1 cellular context compared by ENCODE assay signal in genomic region chr1:16513412-16514106, GRCh38.
A peak's percentile ranks its signal among the peaks of the same experiment; 100 is the strongest.
TF ChIP-seq lines count a peak whose summit lies in the region.
"Not testable (repeated sequence)": the region's sequence is repeated elsewhere in the genome, so short reads cannot be mapped to it uniquely, and the experiment has no call there.

No MANE protein-coding gene starts in this region.

TF ChIP-seq in HepG2, 621 proteins besides CTCF, POLR2A, EP300 and RAD21 (continued from another document and continues in another):
- TF ChIP-seq TOE1 (CRISPR knock-in tag; IDR thresholded peaks at IDR 0.05) (peak; percentile 94), NR2F6 (IDR thresholded peaks at IDR 0.05) (peak; percentile 41; the same call in 1 of the 2 replicates), ZNF121 (CRISPR knock-in tag; IDR thresholded peaks at IDR 0.05) (0 out of 2 replicates have a peak, but pooled peaks have one; percentile 30), ZNF329 (CRISPR knock-in tag; IDR thresholded peaks at IDR 0.05; ENCODE audit: low read depth) (peak; percentile 29; the same call in 1 of the 2 replicates), ISL2 (CRISPR knock-in tag; IDR thresholded peaks at IDR 0.05) (peak; percentile 65), TARDBP (CRISPR knock-in tag; IDR thresholded peaks at IDR 0.05) (peak; percentile 80; the same call in 1 of the 2 replicates), KLF16 (CRISPR knock-in tag; IDR thresholded peaks at IDR 0.05) (peak in 1 of 2 experiments; percentile 91; a peak in 2 of 4 replicates), MYPOP (CRISPR knock-in tag; IDR thresholded peaks at IDR 0.05) (peak; percentile 74), GFI1 (CRISPR knock-in tag; IDR thresholded peaks at IDR 0.05; ENCODE audit: borderline replicate concordance) (peak; percentile 58; the same call in 1 of the 2 replicates), TFE3 (CRISPR knock-in tag; IDR thresholded peaks at IDR 0.05) (0 out of 2 replicates have a peak, but pooled peaks have one; percentile 10), HOXA9 (CRISPR knock-in tag; IDR thresholded peaks at IDR 0.05; ENCODE audit: borderline replicate concordance) (peak; percentile 75; the same call in 1 of the 2 replicates), ZC3H4 (CRISPR knock-in tag; IDR thresholded peaks at IDR 0.05; ENCODE audit: borderline replicate concordance) (peak; percentile 88), ZNF777 (CRISPR knock-in tag; IDR thresholded peaks at IDR 0.05) (peak; percentile 33; the same call in 1 of the 2 replicates), ZNF614 (CRISPR knock-in tag; IDR thresholded peaks at IDR 0.05; ENCODE audit: borderline replicate concordance) (peak; percentile 77; the same call in 1 of the 2 replicates), THAP11 (CRISPR knock-in tag; IDR thresholded peaks at IDR 0.05) (peak; percentile 36; the same call in 1 of the 2 replicates), ZNF362 (CRISPR knock-in tag; IDR thresholded peaks at IDR 0.05; ENCODE audit: borderline replicate concordance) (peak; percentile 57; the same call in 1 of the 2 replicates), POGK (CRISPR knock-in tag; conservative IDR thresholded peaks at IDR 0.05) (peak; percentile 51; the same call in 1 of the 2 replicates), NAIF1 (CRISPR knock-in tag; IDR thresholded peaks at IDR 0.05; ENCODE audit: borderline replicate concordance) (peak; percentile 66; the same call in 1 of the 2 replicates), POLR2G (IDR thresholded peaks at IDR 0.05; ENCODE audit: low read depth, low read length) (peak; percentile 90), MEIS1 (CRISPR knock-in tag; IDR thresholded peaks at IDR 0.05; ENCODE audit: borderline replicate concordance) (0 out of 2 replicates have a peak, but pooled peaks have one; percentile 40), JDP2 (CRISPR knock-in tag; IDR thresholded peaks at IDR 0.05; ENCODE audit: borderline replicate concordance) (0 out of 2 replicates have a peak, but pooled peaks have one; percentile 34), NR2C2 (CRISPR knock-in tag; IDR thresholded peaks at IDR 0.05; ENCODE audit: borderline replicate concordance) (peak; percentile 58; the same call in 1 of the 2 replicates), ZNF761 (CRISPR knock-in tag; conservative IDR thresholded peaks at IDR 0.05) (peak; percentile 71; the same call in 1 of the 2 replicates), HDAC2 (CRISPR knock-in tag; IDR thresholded peaks at IDR 0.05) (0 out of 2 replicates have a peak, but pooled peaks have one; percentile 16), KLF9 (CRISPR knock-in tag; IDR thresholded peaks at IDR 0.05; ENCODE audit: low read depth) (peak; percentile 66; the same call in 1 of the 2 replicates), ZNF784 (CRISPR knock-in tag; IDR thresholded peaks at IDR 0.05; ENCODE audit: borderline replicate concordance) (0 out of 2 replicates have a peak, but pooled peaks have one; percentile 72), GLI4 (CRISPR knock-in tag; IDR thresholded peaks at IDR 0.05; ENCODE audit: borderline replicate concordance) (0 out of 2 replicates have a peak, but pooled peaks have one; percentile 34), ARID5B (CRISPR knock-in tag; IDR thresholded peaks at IDR 0.05) (peak; percentile 49; the same call in 1 of the 2 replicates), ZNF124 (CRISPR knock-in tag; IDR thresholded peaks at IDR 0.05) (peak; percentile 66; the same call in 1 of the 2 replicates), TFDP1 (CRISPR knock-in tag; IDR thresholded peaks at IDR 0.05; ENCODE audit: borderline replicate concordance) (peak; percentile 31; the same call in 1 of the 2 replicates), SAFB2 (CRISPR knock-in tag; IDR thresholded peaks at IDR 0.05; ENCODE audit: borderline replicate concordance, low read depth) (0 out of 2 replicates have a peak, but pooled peaks have one; percentile 38), ZNF780A (CRISPR knock-in tag; IDR thresholded peaks at IDR 0.05) (0 out of 2 replicates have a peak, but pooled peaks have one; percentile 59), HMGXB3 (CRISPR knock-in tag; IDR thresholded peaks at IDR 0.05; ENCODE audit: borderline replicate concordance) (peak; percentile 79; the same call in 1 of the 2 replicates), YEATS4 (CRISPR knock-in tag; IDR thresholded peaks at IDR 0.05; ENCODE audit: borderline replicate concordance) (peak; percentile 60; the same call in 1 of the 2 replicates), GATA4 (IDR thresholded peaks at IDR 0.05; ENCODE audit: borderline replicate concordance, low read depth) (peak; percentile 94), FOXP4 (CRISPR knock-in tag; IDR thresholded peaks at IDR 0.05) (peak; percentile 48), ZNF562 (CRISPR knock-in tag; IDR thresholded peaks at IDR 0.05; ENCODE audit: borderline replicate concordance) (peak; percentile 53; the same call in 1 of the 2 replicates), ZNF350 (CRISPR knock-in tag; IDR thresholded peaks at IDR 0.05; ENCODE audit: borderline replicate concordance, low read depth) (peak; percentile 68; the same call in 1 of the 2 replicates), CBX5 (CRISPR knock-in tag; IDR thresholded peaks at IDR 0.05; ENCODE audit: borderline replicate concordance) (peak; percentile 9; the same call in 1 of the 2 replicates), RXRA (CRISPR knock-in tag; IDR thresholded peaks at IDR 0.05) (0 out of 2 replicates have a peak, but pooled peaks have one; percentile 42)
- TF ChIP-seq NR2F6 (CRISPR knock-in tag; IDR thresholded peaks at IDR 0.05): not testable (repeated sequence)
